Comparison of ENCODE assay signal across 8 cellular contexts in the genomic region with DNA sequence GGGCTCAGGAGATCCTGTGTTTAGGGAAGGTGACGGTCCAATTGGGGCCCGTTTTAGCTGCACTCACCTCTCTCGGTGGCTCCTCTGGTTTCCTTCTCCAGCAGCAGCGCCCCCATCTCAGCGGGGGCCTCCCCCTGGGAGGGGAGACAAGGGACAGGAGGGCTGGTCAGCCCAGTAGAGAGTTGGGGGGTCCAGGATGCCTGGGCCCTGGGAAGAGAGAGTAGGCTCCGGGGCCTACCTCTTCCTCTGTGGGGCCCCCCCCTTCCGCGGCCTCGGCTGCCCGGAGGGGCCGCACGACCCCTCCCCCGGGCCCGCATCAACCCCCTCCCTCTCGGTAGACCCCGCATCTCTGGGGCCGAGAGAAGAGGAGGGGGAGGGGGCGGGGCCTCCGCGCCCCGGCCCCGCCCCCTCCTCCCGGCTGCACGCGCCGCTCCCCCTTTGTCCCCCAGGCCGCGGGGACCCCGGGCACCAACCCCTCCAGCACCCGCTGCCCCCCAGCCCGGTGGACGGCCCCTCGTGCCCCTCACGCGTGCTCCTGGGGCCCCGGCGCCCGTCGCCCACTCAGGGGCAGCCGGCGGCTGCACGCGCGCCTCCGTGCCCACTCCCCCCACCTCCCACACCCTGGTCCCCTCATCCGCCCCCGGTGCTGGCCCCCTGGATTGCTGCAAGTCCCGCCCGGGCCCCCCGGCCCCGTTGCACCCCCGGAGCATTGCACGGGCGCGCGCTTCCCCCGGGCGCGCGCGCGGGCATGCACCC. TPM values are rescaled to one million over a fixed set of nuclear protein-coding genes. Genes with fewer than 3 reads are reported as not detected.
A peak's percentile ranks its signal among the peaks of the same experiment; 100 is the strongest.
DNase-seq lines count a peak whose midpoint lies in the region; ATAC-seq and TF ChIP-seq lines count a peak whose summit lies in the region.

No MANE protein-coding gene starts in this region.

- peak overlapping the region in 1 of 2 experiments; percentile 60; a peak in 2 of 4 replicates for H4K8ac ChIP-seq in IMR-90 (ENCODE audit: low read depth in 2 of 2, low read length in 2 of 2)

- H3K27ac ChIP-seq in IMR-90 (ENCODE audit: insufficient read depth, low read length), result peak overlapping the region; percentile 67
- peak overlapping the region; percentile 20 for H3K27ac ChIP-seq in mammary epithelial cell (ENCODE audit: insufficient read depth, low read depth, low read length)
- H3K27ac ChIP-seq in vagina, result peak overlapping the region; percentile 97

- H3K79me1 ChIP-seq in IMR-90 (ENCODE audit: low read depth in 1 of 2, low read length in 2 of 2), result peaks cover 28 to 59% of the 10 kb centered on the region in 2 experiments

- 0% methylated on average over 2 of the region's 62 CpGs; no CpG with 5 or more reads in 1 of the 2 experiments for WGBS in IMR-90 (ENCODE audit: extremely low coverage in 2 of 2, insufficient read length in 1 of 2), 2 experiments
- 2% methylated on average over 9 of the region's 62 CpGs for WGBS in mammary epithelial cell (ENCODE audit: low coverage, missing lambda C conversion rate)

- H2AK9ac ChIP-seq in IMR-90 (replicated peaks; ENCODE audit: low read depth, low read length, poor library complexity), result peak overlapping the region; percentile 93

- no peak overlapping the region for H4K5ac ChIP-seq in IMR-90 (ENCODE audit: low read depth, low read length)

- H3K4me3 Mint-ChIP-seq in CD14-positive monocyte (peak overlapping the region; percentile 72), mesothelial cell of epicardium (peak overlapping the region; percentile 78)

- CTCF ChIA-PET in IMR-90 (lab: Yijun Ruan, JAX), result interaction anchor here (1.0 kb wide), 1 partner anchor 8 kb away, joined by 3 read pairs; no protein-coding TSS in a partner anchor
- CTCF ChIA-PET in mammary epithelial cell (lab: Charles Lee; ENCODE audit: low non-redundant PET), result no interaction called here

- H2BK20ac ChIP-seq in IMR-90 (ENCODE audit: low read depth, low read length), result no peak overlapping the region

- H3K9ac ChIP-seq in IMR-90 (ENCODE audit: low read depth, low read length) (peak overlapping the region; percentile 44), mammary epithelial cell (ENCODE audit: insufficient read depth, low read length) (peak overlapping the region; percentile 60)

- peak overlapping the region; percentile 92 for H3K4me2 ChIP-seq in IMR-90 (ENCODE audit: low read depth, low read length)
- H3K4me2 ChIP-seq in mammary epithelial cell (ENCODE audit: insufficient read depth, low read depth, low read length), result peak overlapping the region; percentile 78

- H3K36me3 ChIP-seq in IMR-90 (ENCODE audit: control insufficient read depth, insufficient read depth, low read length) (peaks cover 26% of the 10 kb centered on the region), mammary epithelial cell (ENCODE audit: insufficient read depth, low read length) (peaks cover 7% of the 10 kb centered on the region), vagina (peaks cover 0 to 34% of the 10 kb centered on the region in 2 donors)

- H3K4me1 Mint-ChIP-seq in CD14-positive monocyte (peaks cover 35% of the 10 kb centered on the region), mesothelial cell of epicardium (peaks cover 29% of the 10 kb centered on the region)

- in situ Hi-C loops in IMR-90 (cut with MboI; ENCODE audit: low sequenced_read_pairs), result no loop called here
- in situ Hi-C loops in mammary epithelial cell (cut with MboI; ENCODE audit: low sequenced_read_pairs in 2 of 2), result no loop called here

- H3K56ac ChIP-seq in IMR-90 (ENCODE audit: extremely low read depth, insufficient read depth, low read length), result 0 out of 2 replicates have a peak overlapping the region, but pooled peaks have one; percentile 1

- ATAC-seq in IMR-90 (ENCODE audit: low read depth) (peak; percentile 7), HG02678 (IDR thresholded peaks at IDR 0.05; ENCODE audit: unreplicated experiment) (no peak)

- peak overlapping the region; percentile 64 for H3K14ac ChIP-seq in IMR-90 (replicated peaks; ENCODE audit: low read depth, low read length)

- H3K27me3 Mint-ChIP-seq in CD14-positive monocyte (ENCODE audit: low read depth in 3 of 3) (no peaks in the 10 kb centered on the region), mesothelial cell of epicardium (ENCODE audit: low read depth) (no peaks in the 10 kb centered on the region)

- H3K79me2 ChIP-seq in mammary epithelial cell (ENCODE audit: insufficient read depth, low read length), result peaks cover 11% of the 10 kb centered on the region

- POLR2A ChIA-PET in IMR-90 (lab: Charles Lee; ENCODE audit: unreplicated experiment), result interaction anchor here (1.2 kb wide), 1 partner anchor 55 kb away, joined by 3 read pairs; no protein-coding TSS in a partner anchor

- H3K9me1 ChIP-seq in IMR-90 (ENCODE audit: insufficient read depth, low read length), result no peaks in the 10 kb centered on the region; the same call in 1 of the 2 replicates

- no TSS peak for BruUV-seq in IMR-90 (replicated peaks; lab: Mats Ljungman, UMichigan)
- BruUV-seq in mammary epithelial cell (replicated peaks; lab: Mats Ljungman, UMichigan), result no TSS peak

- intact Hi-C loops in CD14-positive monocyte (cut with micrococcal nuclease) (loop anchor here (5.0 kb wide), 3 partner anchors 35 to 60 kb away; partner anchors contain the start of genes NELFE (in 1 of the 2), NEU1 (in 1 of the 2) and SKIC2 (in 1 of the 2)), IMR-90 (cut with micrococcal nuclease) (loop anchor here (1.0 kb wide), 1 partner anchor 55 kb away; no protein-coding TSS in a partner anchor), mammary epithelial cell (cut with micrococcal nuclease) (loop anchor here (1.0 to 5.0 kb wide), 3 partner anchors 34 to 215 kb away; partner anchors contain the start of genes LY6G5C and NEU1), vagina (cut with DNase I) (no loop called here)

- H2BK15ac ChIP-seq in IMR-90 (ENCODE audit: low read depth, low read length), result no peak overlapping the region

- H2BK120ac ChIP-seq in IMR-90 (ENCODE audit: low read depth, low read length), result no peak overlapping the region

- TF ChIP-seq CTCF in CD14-positive monocyte (IDR thresholded peaks at IDR 0.05) (no peak), IMR-90 (conservative IDR thresholded peaks at IDR 0.05; ENCODE audit: low read depth, low read length) (no peak), mammary epithelial cell (conservative IDR thresholded peaks at IDR 0.05 in 1 of 2, IDR thresholded peaks at IDR 0.05 in 1 of 2; ENCODE audit: extremely low read depth in 1 of 2, insufficient read depth in 1 of 2, low read depth in 1 of 2, low read length in 2 of 2) (no peak), mesothelial cell of epicardium (IDR thresholded peaks at IDR 0.05; ENCODE audit: unreplicated experiment) (no peak), vagina (IDR thresholded peaks at IDR 0.05) (no peak)

- H2BK5ac ChIP-seq in IMR-90 (ENCODE audit: low read depth, low read length, poor library complexity, severe bottlenecking), result peak overlapping the region; percentile 63

- H3K4ac ChIP-seq in IMR-90 (ENCODE audit: low read depth, low read length), result peak overlapping the region; percentile 46

- H4K91ac ChIP-seq in IMR-90 (ENCODE audit: insufficient read depth, low read depth, low read length), result 0 out of 2 replicates have a peak overlapping the region, but pooled peaks have one; percentile 15

- dilution Hi-C loops in IMR-90 (cut with HindIII; ENCODE audit: low sequenced_read_pairs, unreplicated experiment) (no loop called here), mammary epithelial cell (cut with HindIII; ENCODE audit: low sequenced_read_pairs) (no loop called here)

- H2AFZ ChIP-seq in IMR-90 (replicated peaks; ENCODE audit: low read length, poor library complexity) (peak overlapping the region; percentile 93), mammary epithelial cell (ENCODE audit: low read depth, low read length) (peak overlapping the region; percentile 98)

- H3K4me3 ChIP-seq in IMR-90 (ENCODE audit: insufficient read depth, low read depth, low read length) (peak overlapping the region; percentile 92), mammary epithelial cell (replicated peaks in 1 of 3; ENCODE audit: insufficient read depth in 1 of 3, low read depth in 2 of 3, low read length in 3 of 3) (peak overlapping the region; percentile 49 to 95 (median 77)), vagina (peak overlapping the region; percentile 87 to 99)

- peaks cover 7% of the 10 kb centered on the region for H4K20me1 ChIP-seq in IMR-90 (ENCODE audit: insufficient read depth, low read length)
- no peaks in the 10 kb centered on the region for H4K20me1 ChIP-seq in mammary epithelial cell (ENCODE audit: insufficient read depth, low read length)

- no peak for TF ChIP-seq POLR2A in IMR-90 (IDR thresholded peaks at IDR 0.05; ENCODE audit: low read depth, low read length)
- TF ChIP-seq POLR2A in vagina (IDR thresholded peaks at IDR 0.05), result no peak

- peak overlapping the region; percentile 59; the same call in 1 of the 2 replicates for H3K23ac ChIP-seq in IMR-90 (ENCODE audit: low read depth, low read length)

- H3K36me3 Mint-ChIP-seq in CD14-positive monocyte (peaks cover 18 to 28% of the 10 kb centered on the region in 2 donors), mesothelial cell of epicardium (peaks cover 12% of the 10 kb centered on the region)

- H3K9me3 Mint-ChIP-seq in CD14-positive monocyte (no peaks in the 10 kb centered on the region), mesothelial cell of epicardium (no peaks in the 10 kb centered on the region)

- H2AK5ac ChIP-seq in IMR-90 (ENCODE audit: low read depth, low read length), result peak overlapping the region; percentile 17; the same call in 1 of the 2 replicates

- TF ChIP-seq RAD21 in IMR-90 (IDR thresholded peaks at IDR 0.05; ENCODE audit: low read length), result no peak

- H3K27me3 ChIP-seq in IMR-90 (ENCODE audit: control insufficient read depth, insufficient read depth, low read length) (no peaks in the 10 kb centered on the region), mammary epithelial cell (ENCODE audit: insufficient read depth, low read length) (no peaks in the 10 kb centered on the region), vagina (no peaks in the 10 kb centered on the region)

- no peaks in the 10 kb centered on the region for H3K9me3 ChIP-seq in IMR-90 (ENCODE audit: control insufficient read depth, insufficient read depth, low read length)
- H3K9me3 ChIP-seq in mammary epithelial cell (replicated peaks; ENCODE audit: insufficient read depth, low read length), result no peaks in the 10 kb centered on the region
- H3K9me3 ChIP-seq in vagina, result no peaks in the 10 kb centered on the region

- no peak overlapping the region for H3K18ac ChIP-seq in IMR-90 (ENCODE audit: low read depth, low read length)

- H3K4me1 ChIP-seq in IMR-90 (ENCODE audit: control insufficient read depth, insufficient read depth, low read length) (peaks cover 8% of the 10 kb centered on the region), mammary epithelial cell (ENCODE audit: insufficient read depth, low read length) (peaks cover 14% of the 10 kb centered on the region), vagina (peaks cover 43% of the 10 kb centered on the region)

- DNase-seq in CD14-positive monocyte (ENCODE audit: low spot score) (no peak), IMR-90 (no peak), mammary epithelial cell (no peak), mesothelial cell of epicardium (ENCODE audit: low spot score in 2 of 2, unreplicated experiment in 2 of 2) (no peak), vagina (ENCODE audit: extremely low spot score in 2 of 2) (no peak), SIG-M5 (lab: John Stamatoyannopoulos, UW) (no peak), midbrain (lab: John Stamatoyannopoulos, UW) (no peak)

- peak overlapping the region in 4 of 7 donors; percentile 13 to 85 (median 67) for H3K27ac Mint-ChIP-seq in CD14-positive monocyte
- peak overlapping the region; percentile 90 for H3K27ac Mint-ChIP-seq in mesothelial cell of epicardium

RNA-seq across cellular contexts. Expression of gene EHMT2, which starts 0.5 kb away (rescaled TPM):
- polyA plus RNA-seq in CD14-positive monocyte (10 to 100 TPM in 1 of 2 donors, 1 to 10 TPM in 1; 9.9 to 16.0 TPM), IMR-90 (2012; rRNA removed) (47.7 and 51.2 TPM in 2 replicates), mammary epithelial cell (33.6 TPM)
- total RNA-seq in IMR-90 (2012; rRNA removed) (36.4 and 38.0 TPM in 2 replicates), mammary epithelial cell (10 to 100 TPM; 26.2 to 28.7 TPM), mesothelial cell of epicardium (127 to 135 TPM (median 129 TPM) in 3 replicates), vagina (45.2 TPM)
- 31.6 and 49.6 TPM in 2 replicates for polyA plus RNA-seq in IMR-90 (2012; cell fraction: cytosol; rRNA removed)
- 155 and 310 TPM in 2 replicates for polyA plus RNA-seq in IMR-90 (2012; cell fraction: nucleus; rRNA removed; ENCODE audit: low replicate concordance)
- 95.7 TPM for polyA minus RNA-seq in mammary epithelial cell

RNA-seq across cellular contexts. Expression of gene ZBTB12, which starts 4.9 kb away (rescaled TPM):
- polyA plus RNA-seq in CD14-positive monocyte, result not detected
- 2.0 and 2.5 TPM in 2 replicates for total RNA-seq in IMR-90 (2012; rRNA removed)
- polyA plus RNA-seq in IMR-90 (2012; rRNA removed), result 8.1 and 8.5 TPM in 2 replicates
- 2.5 and 4.5 TPM in 2 replicates for polyA plus RNA-seq in IMR-90 (2012; cell fraction: cytosol; rRNA removed)
- polyA plus RNA-seq in IMR-90 (2012; cell fraction: nucleus; rRNA removed; ENCODE audit: low replicate concordance), result 2.0 and 2.9 TPM in 2 replicates
- 1 to 10 TPM in 1 of 2 donors, under 1 TPM in 1; 0.33 to 2.7 TPM for total RNA-seq in mammary epithelial cell
- polyA plus RNA-seq in mammary epithelial cell, result 0.95 TPM
- 0.93 TPM for polyA minus RNA-seq in mammary epithelial cell
- total RNA-seq in mesothelial cell of epicardium, result 35.3 to 37.1 TPM (median 35.9 TPM) in 3 replicates
- 1.7 TPM for total RNA-seq in vagina

RNA-seq across cellular contexts. Expression of gene SLC44A4, which starts 18.2 kb away (rescaled TPM):
- polyA plus RNA-seq in CD14-positive monocyte, result under 1 TPM in 1 of 2 donors, not detected in 1; 0.09 TPM
- 0.36 TPM in 1 of 2 replicates, not detected in the other for total RNA-seq in IMR-90 (2012; rRNA removed)
- 0.14 and 0.19 TPM in 2 replicates for polyA plus RNA-seq in IMR-90 (2012; rRNA removed)
- 0.26 and 0.84 TPM in 2 replicates for polyA plus RNA-seq in IMR-90 (2012; cell fraction: cytosol; rRNA removed)
- polyA plus RNA-seq in IMR-90 (2012; cell fraction: nucleus; rRNA removed; ENCODE audit: low replicate concordance), result 0.23 and 0.28 TPM in 2 replicates
- not detected for total RNA-seq in mammary epithelial cell
- polyA plus RNA-seq in mammary epithelial cell, result not detected
- polyA minus RNA-seq in mammary epithelial cell, result not detected
- total RNA-seq in mesothelial cell of epicardium, result 0.40 to 0.94 TPM (median 0.66 TPM) in 3 replicates
- 5.9 TPM for total RNA-seq in vagina

RNA-seq across cellular contexts. Expression of gene C2, which starts 30.5 kb away (rescaled TPM):
- polyA plus RNA-seq in CD14-positive monocyte, result 1 to 10 TPM; 5.4 to 6.5 TPM
- under 0.01 and 0.18 TPM in 2 replicates for total RNA-seq in IMR-90 (2012; rRNA removed)
- polyA plus RNA-seq in IMR-90 (2012; rRNA removed), result 0.19 and 0.26 TPM in 2 replicates
- polyA plus RNA-seq in IMR-90 (2012; cell fraction: cytosol; rRNA removed), result 0.33 and 0.40 TPM in 2 replicates
- polyA plus RNA-seq in IMR-90 (2012; cell fraction: nucleus; rRNA removed; ENCODE audit: low replicate concordance), result 0.30 and 0.69 TPM in 2 replicates
- under 1 TPM; 0.45 to 0.50 TPM for total RNA-seq in mammary epithelial cell
- not detected for polyA plus RNA-seq in mammary epithelial cell
- not detected for polyA minus RNA-seq in mammary epithelial cell
- 1.6 to 2.9 TPM (median 2.7 TPM) in 3 replicates for total RNA-seq in mesothelial cell of epicardium
- total RNA-seq in vagina, result 2.9 TPM

RNA-seq across cellular contexts. Expression of gene NEU1, which starts 34.4 kb away (rescaled TPM):
- polyA plus RNA-seq in CD14-positive monocyte (10 to 100 TPM; 81.8 to 89.5 TPM), IMR-90 (2012; rRNA removed) (36.2 and 37.3 TPM in 2 replicates), mammary epithelial cell (44.5 TPM)
- total RNA-seq in IMR-90 (2012; rRNA removed) (23.6 and 28.5 TPM in 2 replicates), mammary epithelial cell (10 to 100 TPM; 27.8 to 42.5 TPM), mesothelial cell of epicardium (23.2 to 24.7 TPM (median 24.4 TPM) in 3 replicates), vagina (26.0 TPM)
- polyA plus RNA-seq in IMR-90 (2012; cell fraction: cytosol; rRNA removed), result 32.0 and 40.9 TPM in 2 replicates
- polyA plus RNA-seq in IMR-90 (2012; cell fraction: nucleus; rRNA removed; ENCODE audit: low replicate concordance), result 19.7 and 24.8 TPM in 2 replicates
- polyA minus RNA-seq in mammary epithelial cell, result 27.1 TPM

Comparison
In these comparisons a context has a peak if more than half of its experiments do, and no peak if none do; other contexts are left out.
1. H3K27ac ChIP-seq: peak in every context shown above with its lines; median percentile 97 in vagina; 67 in IMR-90; 20 in mammary epithelial cell.